ENCODE assay signal across 33 cellular contexts in the genomic region with DNA sequence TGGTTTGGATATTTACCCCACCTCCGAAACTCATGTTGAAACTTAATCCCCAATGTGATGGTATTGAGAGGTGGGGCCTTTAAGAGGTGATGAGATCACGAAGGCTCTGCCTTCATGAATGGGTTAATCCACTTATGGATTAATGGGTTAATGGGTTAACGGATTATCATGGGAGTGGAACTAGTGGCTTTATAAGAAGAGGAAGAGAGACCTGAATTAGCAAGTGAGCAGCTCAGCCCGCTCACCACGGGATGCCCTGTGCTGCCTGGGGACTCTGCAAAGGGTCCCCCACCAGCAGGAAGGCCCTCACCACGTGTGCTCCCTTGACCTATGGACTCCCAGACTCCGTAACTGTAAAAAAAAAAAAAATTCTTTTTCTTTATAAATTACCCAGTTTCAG. TPM values are rescaled to one million over a fixed set of nuclear protein-coding genes. Genes with fewer than 3 reads are reported as not detected.
"Had no signal": no experiment of that assay in that cellular context is flagged by ENCODE, and none has a peak within 500 bp of the region (broad histone marks: within the 10 kb centered on the region; RNA-seq: fewer than 3 reads in every experiment).

No MANE protein-coding gene starts in this region.

- H3K36me3 ChIP-seq: ascending aorta, cardiac muscle cell had no signal

- ATAC-seq: activated CD4-positive, alpha-beta T cell treated with anti-CD3 and anti-CD28 coated beads for 36 hours; activated CD4-positive, CD25-positive, alpha-beta regulatory T cell treated with anti-CD3 and anti-CD28 coated beads, Interleukin-2, amount 50 U/mL, for 24 hours; activated CD8-positive, alpha-beta T cell treated with anti-CD3 and anti-CD28 coated beads, Interleukin-2, amount 10 ng/mL, durations not matched to agents 7 days and 5 days; activated naive CD8-positive, alpha-beta T cell treated with anti-CD3 and anti-CD28 coated beads, Interleukin-2, amount 50 U/mL, for 24 hours; WTC11 had no signal

- H3K9me3 ChIP-seq: ascending aorta had no signal

- DNase-seq: activated CD4-positive, alpha-beta memory T cell treated with anti-CD3 and anti-CD28 coated beads, Interleukin-2, amount 10 ng/mL, durations not matched to agents 7 days and 5 days; activated CD4-positive, alpha-beta T cell treated with anti-CD3 and anti-CD28 coated beads for 1 hour; activated CD4-positive, alpha-beta T cell treated with anti-CD3 and anti-CD28 coated beads for 36 hours; activated CD4-positive, alpha-beta T cell treated with anti-CD3 and anti-CD28 coated beads for 48 hours; activated CD4-positive, alpha-beta T cell treated with anti-CD3 and anti-CD28 coated beads, Interleukin-2, amount 10 ng/mL, durations not matched to agents 7 days and 5 days; activated CD4-positive, alpha-beta T cell treated with anti-CD3 and anti-CD28 coated beads, Interleukin-2, amount 50 U/mL, for 48 hours; activated CD4-positive, CD25-positive, alpha-beta regulatory T cell; activated CD8-positive, alpha-beta memory T cell treated with anti-CD3 and anti-CD28 coated beads, Interleukin-2, amount 50 U/mL, for 4 hours; activated CD8-positive, alpha-beta T cell treated with anti-CD3 and anti-CD28 coated beads, Interleukin-2, amount 10 ng/mL, durations not matched to agents 7 days and 5 days; activated effector memory CD4-positive, alpha-beta T cell treated with Interleukin-2 at 50 U/mL for 16 hours; activated gamma-delta T cell; activated naive CD4-positive, alpha-beta T cell treated with anti-CD3 and anti-CD28 coated beads, Interleukin-2, amount 10 ng/mL, durations not matched to agents 7 days and 5 days; activated naive CD4-positive, alpha-beta T cell treated with Interleukin-2 at 50 U/mL for 16 hours; activated naive CD8-positive, alpha-beta T cell treated with anti-CD3 and anti-CD28 coated beads, Interleukin-2, amount 10 ng/mL, durations not matched to agents 7 days and 5 days; activated naive CD8-positive, alpha-beta T cell treated with anti-CD3 and anti-CD28 coated beads, Interleukin-2, amount 50 U/mL, for 24 hours; activated T-cell treated with anti-CD3 and anti-CD28 coated beads, Interleukin-2, amount 50 U/mL, for 24 hours; activated T-cell treated with anti-CD3 and anti-CD28 coated beads, Interleukin-2, amount 50 U/mL, for 48 hours; amygdala; anterior cingulate cortex; caudate nucleus; cerebellar nuclear complex; T-helper 1 cell; T-helper 2 cell; T-helper 9 cell had no signal

- FAIRE-seq: bronchial epithelial cell, TTC549 had no signal

- H3K4me3 ChIP-seq: ascending aorta, cardiac muscle cell had no signal

- H3K27ac ChIP-seq: ascending aorta, cardiac muscle cell, VCaP had no signal

- H3K4me1 ChIP-seq: ascending aorta had no signal

RNA-seq across cellular contexts. Expression of a gene that starts 16.5 kb away (rescaled TPM):
- total RNA-seq: activated CD8-positive, alpha-beta memory T cell treated with anti-CD3 and anti-CD28 coated beads for 36 hours; activated CD8-positive, alpha-beta T cell treated with anti-CD3 and anti-CD28 coated beads, Interleukin-2, amount 10 ng/mL, durations not matched to agents 7 days and 5 days; activated T-helper 2 cell treated with anti-CD3 and anti-CD28 coated beads, Interferon-gamma antibody, Interleukin-2, Interleukin-4, amounts not matched to agents 10 μg/mL and 5 μg/mL and 100 μg/mL, durations not matched to agents 14 hours and 24 hours and 36 hours had no signal
